In genomic region chr2:23432531-23432930, GRCh38 we compare ENCODE assay signal across 24 cellular contexts.
"Had no signal": no experiment of that assay in that cellular context is flagged by ENCODE, and none has a peak within 500 bp of the region (broad histone marks: within the 10 kb centered on the region; RNA-seq: fewer than 3 reads in every experiment).

No MANE protein-coding gene starts in this region.

- H3K36me3 ChIP-seq: left ventricle myocardium inferior, right atrium auricular region, upper lobe of left lung, vagina had no signal

- H3K4me1 Mint-ChIP-seq: central memory CD8-positive, alpha-beta T cell had no signal

- ATAC-seq: activated CD4-positive, alpha-beta T cell treated with anti-CD3 and anti-CD28 coated beads for 36 hours; activated CD8-positive, alpha-beta T cell treated with anti-CD3 and anti-CD28 coated beads, Interleukin-2, amount 10 ng/mL, durations not matched to agents 7 days and 5 days; activated T-cell treated with anti-CD3 and anti-CD28 coated beads, Interleukin-2, amount 50 U/mL, for 4 hours; psoas muscle; T-cell had no signal

- H3K4me3 ChIP-seq: left ventricle myocardium inferior, lung, psoas muscle, right atrium auricular region, smooth muscle cell, testis, upper lobe of left lung, vagina had no signal

- H3K9me3 ChIP-seq: right atrium auricular region, testis, upper lobe of left lung, vagina had no signal

- H3K27me3 ChIP-seq: right atrium auricular region, testis, upper lobe of left lung, vagina had no signal

- H3K4me1 ChIP-seq: left ventricle myocardium inferior, parathyroid adenoma, testis, upper lobe of left lung had no signal

- H3K9me3 Mint-ChIP-seq: activated naive CD4-positive, alpha-beta T cell treated with anti-CD3 and anti-CD28 coated beads, Interleukin-2, amount 50 U/mL, for 24 hours; activated T-cell treated with anti-CD3 and anti-CD28 coated beads, Interleukin-2, amount 50 U/mL, for 4 hours; activated T-helper 2 cell treated with anti-CD3 and anti-CD28 coated beads, Interferon-gamma antibody, Interleukin-2, Interleukin-4, amounts not matched to agents 10 μg/mL and 5 μg/mL and 100 μg/mL, durations not matched to agents 14 hours and 24 hours and 36 hours; central memory CD8-positive, alpha-beta T cell; T-cell; T-helper 2 cell treated with Interferon-gamma antibody and Interleukin-4, amounts not matched to agents 5 μg/mL and 100 μg/mL, for 36 hours had no signal

- H3K9ac ChIP-seq: parathyroid adenoma had no signal

- H3K36me3 Mint-ChIP-seq: activated naive CD4-positive, alpha-beta T cell treated with anti-CD3 and anti-CD28 coated beads, Interleukin-2, amount 50 U/mL, for 24 hours; T-cell had no signal

- H3K27ac ChIP-seq: left ventricle myocardium inferior, parathyroid adenoma, psoas muscle, right atrium auricular region, testis, upper lobe of left lung, vagina had no signal

- H3K27ac Mint-ChIP-seq: activated CD4-positive, alpha-beta T cell treated with anti-CD3 and anti-CD28 coated beads for 36 hours; activated CD8-positive, alpha-beta T cell treated with anti-CD3 and anti-CD28 coated beads, Interleukin-2, amount 10 ng/mL, durations not matched to agents 7 days and 5 days; activated naive CD4-positive, alpha-beta T cell treated with anti-CD3 and anti-CD28 coated beads, Interleukin-2, amount 50 U/mL, for 24 hours; activated T-helper 2 cell treated with anti-CD3 and anti-CD28 coated beads, Interferon-gamma antibody, Interleukin-2, Interleukin-4, amounts not matched to agents 10 μg/mL and 5 μg/mL and 100 μg/mL, durations not matched to agents 14 hours and 24 hours and 36 hours; T-cell; T-helper 2 cell treated with Interferon-gamma antibody and Interleukin-4, amounts not matched to agents 5 μg/mL and 100 μg/mL, for 36 hours had no signal

- H3K4me3 Mint-ChIP-seq: activated CD4-positive, alpha-beta T cell treated with anti-CD3 and anti-CD28 coated beads for 36 hours; activated CD8-positive, alpha-beta T cell treated with anti-CD3 and anti-CD28 coated beads, Interleukin-2, amount 10 ng/mL, durations not matched to agents 7 days and 5 days; activated naive CD4-positive, alpha-beta T cell treated with anti-CD3 and anti-CD28 coated beads, Interleukin-2, amount 50 U/mL, for 24 hours; activated T-cell treated with anti-CD3 and anti-CD28 coated beads, Interleukin-2, amount 50 U/mL, for 4 hours; central memory CD8-positive, alpha-beta T cell; T-cell; T-helper 2 cell treated with Interferon-gamma antibody and Interleukin-4, amounts not matched to agents 5 μg/mL and 100 μg/mL, for 36 hours had no signal

- DNase-seq: activated CD4-positive, alpha-beta T cell treated with anti-CD3 and anti-CD28 coated beads for 36 hours; activated CD4-positive, CD25-positive, alpha-beta regulatory T cell; activated CD8-positive, alpha-beta T cell treated with anti-CD3 and anti-CD28 coated beads, Interleukin-2, amount 10 ng/mL, durations not matched to agents 7 days and 5 days; activated T-cell treated with anti-CD3 and anti-CD28 coated beads, Interleukin-2, amount 50 U/mL, for 4 hours; anterior cingulate cortex; effector CD8-positive, alpha-beta T cell; left ventricle myocardium inferior; nucleus accumbens; psoas muscle; stimulated activated CD4-positive, alpha-beta T cell treated with anti-CD3 and anti-CD28 coated beads, Interleukin-15, amount 100 ng/mL, for 24 hours; stimulated activated CD4-positive, alpha-beta T cell treated with anti-CD3 and anti-CD28 coated beads, Interleukin-2, amount 100 ng/mL, for 24 hours; stimulated activated naive CD4-positive, alpha-beta T cell; testis; upper lobe of left lung had no signal
